ENCODE assay signal across 1 cellular context in the genomic region with DNA sequence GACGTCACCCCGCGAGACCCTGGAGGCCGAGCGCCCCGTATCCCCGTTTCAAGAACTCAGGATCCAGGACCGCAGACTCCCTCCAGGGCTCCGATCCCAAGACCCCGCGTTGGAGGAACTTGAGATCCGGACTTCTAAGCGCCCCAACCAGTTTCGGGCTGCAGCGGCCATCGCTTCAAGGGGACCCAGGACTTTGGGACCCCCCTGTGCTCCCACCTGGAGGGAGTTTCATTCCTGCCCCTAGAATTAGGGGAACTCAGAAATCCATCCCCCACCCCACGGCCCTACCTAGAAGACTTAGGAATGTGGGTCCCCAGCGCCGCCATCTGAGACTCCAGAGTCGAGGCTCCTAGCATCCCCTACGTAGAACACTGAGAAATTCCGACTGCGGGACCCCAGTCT.
A peak's percentile ranks its signal among the peaks of the same experiment; 100 is the strongest.
TF ChIP-seq lines count a peak whose summit lies in the region.

No MANE protein-coding gene starts in this region.

TF ChIP-seq in HEK293, 187 proteins besides CTCF, POLR2A, EP300 and RAD21 (continued from another document):
- peak; percentile 76 for TF ChIP-seq ZBTB48 (tag by site-specific recombination; IDR thresholded peaks at IDR 0.05)
- TF ChIP-seq ZNF324 (tag by site-specific recombination; IDR thresholded peaks at IDR 0.05), result no peak
- 0 out of 2 replicates have a peak, but pooled peaks have one; percentile 12 for TF ChIP-seq ZEB2 (tag by site-specific recombination; IDR thresholded peaks at IDR 0.05)
- no peak for TF ChIP-seq ZNF510 (tag by site-specific recombination; IDR thresholded peaks at IDR 0.05; ENCODE audit: insufficient replicate concordance)
- peak; percentile 93; the same call in 1 of the 2 replicates for TF ChIP-seq ZBTB7A (tag by site-specific recombination; IDR thresholded peaks at IDR 0.05; ENCODE audit: low read depth)
- TF ChIP-seq OSR2 (tag by site-specific recombination; IDR thresholded peaks at IDR 0.05), result no peak
- peak; percentile 93 for TF ChIP-seq ZBTB20 (tag by site-specific recombination; IDR thresholded peaks at IDR 0.05)
- no peak for TF ChIP-seq ZNF626 (tag by site-specific recombination; IDR thresholded peaks at IDR 0.05)
- TF ChIP-seq ZBTB21 (tag by site-specific recombination; IDR thresholded peaks at IDR 0.05), result no peak
- TF ChIP-seq, protein P1, sequence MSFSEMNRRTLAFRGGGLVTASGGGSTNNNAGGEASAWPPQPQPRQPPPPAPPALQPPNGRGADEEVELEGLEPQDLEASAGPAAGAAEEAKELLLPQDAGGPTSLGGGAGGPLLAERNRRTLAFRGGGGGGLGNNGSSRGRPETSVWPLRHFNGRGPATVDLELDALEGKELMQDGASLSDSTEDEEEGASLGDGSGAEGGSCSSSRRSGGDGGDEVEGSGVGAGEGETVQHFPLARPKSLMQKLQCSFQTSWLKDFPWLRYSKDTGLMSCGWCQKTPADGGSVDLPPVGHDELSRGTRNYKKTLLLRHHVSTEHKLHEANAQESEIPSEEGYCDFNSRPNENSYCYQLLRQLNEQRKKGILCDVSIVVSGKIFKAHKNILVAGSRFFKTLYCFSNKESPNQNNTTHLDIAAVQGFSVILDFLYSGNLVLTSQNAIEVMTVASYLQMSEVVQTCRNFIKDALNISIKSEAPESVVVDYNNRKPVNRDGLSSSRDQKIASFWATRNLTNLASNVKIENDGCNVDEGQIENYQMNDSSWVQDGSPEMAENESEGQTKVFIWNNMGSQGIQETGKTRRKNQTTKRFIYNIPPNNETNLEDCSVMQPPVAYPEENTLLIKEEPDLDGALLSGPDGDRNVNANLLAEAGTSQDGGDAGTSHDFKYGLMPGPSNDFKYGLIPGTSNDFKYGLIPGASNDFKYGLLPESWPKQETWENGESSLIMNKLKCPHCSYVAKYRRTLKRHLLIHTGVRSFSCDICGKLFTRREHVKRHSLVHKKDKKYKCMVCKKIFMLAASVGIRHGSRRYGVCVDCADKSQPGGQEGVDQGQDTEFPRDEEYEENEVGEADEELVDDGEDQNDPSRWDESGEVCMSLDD (tag by site-specific recombination; IDR thresholded peaks at IDR 0.05), result peak; percentile 97; the same call in 1 of the 2 replicates
- no peak for TF ChIP-seq ZBTB44 (tag by site-specific recombination; IDR thresholded peaks at IDR 0.05)
- TF ChIP-seq, protein P2, sequence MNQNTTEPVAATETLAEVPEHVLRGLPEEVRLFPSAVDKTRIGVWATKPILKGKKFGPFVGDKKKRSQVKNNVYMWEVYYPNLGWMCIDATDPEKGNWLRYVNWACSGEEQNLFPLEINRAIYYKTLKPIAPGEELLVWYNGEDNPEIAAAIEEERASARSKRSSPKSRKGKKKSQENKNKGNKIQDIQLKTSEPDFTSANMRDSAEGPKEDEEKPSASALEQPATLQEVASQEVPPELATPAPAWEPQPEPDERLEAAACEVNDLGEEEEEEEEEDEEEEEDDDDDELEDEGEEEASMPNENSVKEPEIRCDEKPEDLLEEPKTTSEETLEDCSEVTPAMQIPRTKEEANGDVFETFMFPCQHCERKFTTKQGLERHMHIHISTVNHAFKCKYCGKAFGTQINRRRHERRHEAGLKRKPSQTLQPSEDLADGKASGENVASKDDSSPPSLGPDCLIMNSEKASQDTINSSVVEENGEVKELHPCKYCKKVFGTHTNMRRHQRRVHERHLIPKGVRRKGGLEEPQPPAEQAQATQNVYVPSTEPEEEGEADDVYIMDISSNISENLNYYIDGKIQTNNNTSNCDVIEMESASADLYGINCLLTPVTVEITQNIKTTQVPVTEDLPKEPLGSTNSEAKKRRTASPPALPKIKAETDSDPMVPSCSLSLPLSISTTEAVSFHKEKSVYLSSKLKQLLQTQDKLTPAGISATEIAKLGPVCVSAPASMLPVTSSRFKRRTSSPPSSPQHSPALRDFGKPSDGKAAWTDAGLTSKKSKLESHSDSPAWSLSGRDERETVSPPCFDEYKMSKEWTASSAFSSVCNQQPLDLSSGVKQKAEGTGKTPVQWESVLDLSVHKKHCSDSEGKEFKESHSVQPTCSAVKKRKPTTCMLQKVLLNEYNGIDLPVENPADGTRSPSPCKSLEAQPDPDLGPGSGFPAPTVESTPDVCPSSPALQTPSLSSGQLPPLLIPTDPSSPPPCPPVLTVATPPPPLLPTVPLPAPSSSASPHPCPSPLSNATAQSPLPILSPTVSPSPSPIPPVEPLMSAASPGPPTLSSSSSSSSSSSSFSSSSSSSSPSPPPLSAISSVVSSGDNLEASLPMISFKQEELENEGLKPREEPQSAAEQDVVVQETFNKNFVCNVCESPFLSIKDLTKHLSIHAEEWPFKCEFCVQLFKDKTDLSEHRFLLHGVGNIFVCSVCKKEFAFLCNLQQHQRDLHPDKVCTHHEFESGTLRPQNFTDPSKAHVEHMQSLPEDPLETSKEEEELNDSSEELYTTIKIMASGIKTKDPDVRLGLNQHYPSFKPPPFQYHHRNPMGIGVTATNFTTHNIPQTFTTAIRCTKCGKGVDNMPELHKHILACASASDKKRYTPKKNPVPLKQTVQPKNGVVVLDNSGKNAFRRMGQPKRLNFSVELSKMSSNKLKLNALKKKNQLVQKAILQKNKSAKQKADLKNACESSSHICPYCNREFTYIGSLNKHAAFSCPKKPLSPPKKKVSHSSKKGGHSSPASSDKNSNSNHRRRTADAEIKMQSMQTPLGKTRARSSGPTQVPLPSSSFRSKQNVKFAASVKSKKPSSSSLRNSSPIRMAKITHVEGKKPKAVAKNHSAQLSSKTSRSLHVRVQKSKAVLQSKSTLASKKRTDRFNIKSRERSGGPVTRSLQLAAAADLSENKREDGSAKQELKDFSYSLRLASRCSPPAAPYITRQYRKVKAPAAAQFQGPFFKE (tag by site-specific recombination; IDR thresholded peaks at IDR 0.05; ENCODE audit: borderline replicate concordance), result peak; percentile 78; the same call in 1 of the 2 replicates
- 0 out of 2 replicates have a peak, but pooled peaks have one; percentile 6 for TF ChIP-seq ZBTB1 (tag by site-specific recombination; IDR thresholded peaks at IDR 0.05)
- no peak for TF ChIP-seq ZNF433 (tag by site-specific recombination; IDR thresholded peaks at IDR 0.05; ENCODE audit: low read depth)
- no peak for TF ChIP-seq ZNF843 (tag by site-specific recombination; IDR thresholded peaks at IDR 0.05)
- no peak for TF ChIP-seq ZFP3 (tag by site-specific recombination; IDR thresholded peaks at IDR 0.05; ENCODE audit: low read depth)
- no peak for TF ChIP-seq SALL2 (tag by site-specific recombination; IDR thresholded peaks at IDR 0.05; ENCODE audit: borderline replicate concordance)
- no peak for TF ChIP-seq GLI4 (tag by site-specific recombination; IDR thresholded peaks at IDR 0.05)
- 0 out of 2 replicates have a peak, but pooled peaks have one; percentile 0 for TF ChIP-seq YY2 (tag by site-specific recombination; IDR thresholded peaks at IDR 0.05)
